ENCODE assay signal across 8 cellular contexts in the genomic region with DNA sequence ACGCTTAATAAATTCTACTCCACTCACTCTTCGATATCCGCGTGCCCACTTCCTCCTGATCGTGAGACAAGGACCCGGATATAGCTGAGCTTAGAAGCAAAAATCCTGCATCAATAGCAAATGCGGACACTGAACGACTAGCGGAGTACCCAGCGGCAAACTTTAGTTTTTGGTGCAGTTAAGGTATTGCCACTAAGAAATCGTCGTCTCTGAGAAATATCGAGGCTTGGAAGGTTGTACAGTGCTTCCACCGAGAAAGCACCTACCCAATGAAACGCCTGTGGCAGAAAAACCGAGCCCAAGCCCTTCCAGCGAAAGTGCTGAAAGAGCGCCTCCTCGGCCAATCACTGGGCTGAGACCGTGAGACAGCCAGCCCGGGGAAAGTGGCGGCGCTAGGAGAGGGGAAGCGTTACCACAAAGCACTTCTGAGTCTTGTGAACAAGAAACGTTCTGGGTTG. TPM values are rescaled to one million over a fixed set of nuclear protein-coding genes. Genes with fewer than 3 reads are reported as not detected.
A peak's percentile ranks its signal among the peaks of the same experiment; 100 is the strongest.
DNase-seq lines count a peak whose midpoint lies in the region; ATAC-seq, FAIRE-seq and TF ChIP-seq lines count a peak whose summit lies in the region.

No MANE protein-coding gene starts in this region.

- no peaks in the 10 kb centered on the region for H3K79me2 ChIP-seq in astrocyte (ENCODE audit: insufficient read depth, low read length)

- H3K4me1 ChIP-seq in astrocyte (ENCODE audit: insufficient read depth, low read length): peaks cover 26% of the 10 kb centered on the region
- no peaks in the 10 kb centered on the region for H3K4me1 ChIP-seq in iPS-20b (ENCODE audit: insufficient read depth, low read length)

- H3K36me3 ChIP-seq in astrocyte (ENCODE audit: insufficient read depth, low read length) (no peaks in the 10 kb centered on the region), iPS-20b (ENCODE audit: insufficient read depth, low read depth, low read length) (no peaks in the 10 kb centered on the region)

- ATAC-seq in GM18517 (IDR thresholded peaks at IDR 0.05; ENCODE audit: unreplicated experiment) (peak; percentile 41), HG02943 (IDR thresholded peaks at IDR 0.05; ENCODE audit: low read depth, unreplicated experiment) (peak; percentile 51)

- H3K27me3 ChIP-seq in astrocyte (ENCODE audit: insufficient read depth, low read length): no peaks in the 10 kb centered on the region
- peaks cover 37% of the 10 kb centered on the region for H3K27me3 ChIP-seq in iPS-20b (ENCODE audit: insufficient read depth, low read length)

- FAIRE-seq in astrocyte (lab: Jason Lieb, UNC): no peak

- H3K4me1 Mint-ChIP-seq in astrocyte (ENCODE audit: low read depth, unreplicated experiment): no peaks in the 10 kb centered on the region

- peak overlapping the region; percentile 86 for H3K9ac ChIP-seq in astrocyte (ENCODE audit: low read length)
- no peak overlapping the region; the same call in 1 of the 2 replicates for H3K9ac ChIP-seq in iPS-20b (ENCODE audit: low read depth, low read length)

- H3K27ac ChIP-seq in astrocyte (ENCODE audit: low read depth, low read length) (peak overlapping the region; percentile 83), iPS-20b (ENCODE audit: low read length) (no peak overlapping the region)

- peaks cover 4% of the 10 kb centered on the region for H3K36me3 Mint-ChIP-seq in astrocyte (ENCODE audit: low read depth, unreplicated experiment)

- H3K27ac Mint-ChIP-seq in astrocyte (ENCODE audit: unreplicated experiment): peak overlapping the region; percentile 87

- peak overlapping the region; percentile 89 for H3K4me2 ChIP-seq in astrocyte (ENCODE audit: low read length)

- peaks cover 2% of the 10 kb centered on the region for H3K9me3 Mint-ChIP-seq in astrocyte (ENCODE audit: unreplicated experiment)

- H3K9me3 ChIP-seq in astrocyte (ENCODE audit: insufficient read depth, low read depth, low read length) (no peaks in the 10 kb centered on the region), iPS-20b (ENCODE audit: insufficient read depth, low read depth, low read length) (no peaks in the 10 kb centered on the region)

- H2AFZ ChIP-seq in astrocyte (ENCODE audit: low read depth, low read length): peak overlapping the region; percentile 80

- TF ChIP-seq CTCF in astrocyte (IDR thresholded peaks at IDR 0.05; ENCODE audit: insufficient read depth, low read depth, low read length): no peak

- H4K20me1 ChIP-seq in astrocyte (ENCODE audit: insufficient read depth, low read length): no peaks in the 10 kb centered on the region

- peak overlapping the region; percentile 67 for H3K4me3 ChIP-seq in astrocyte (ENCODE audit: insufficient read depth, low read depth, low read length)
- H3K4me3 ChIP-seq in iPS-20b (ENCODE audit: low read length): peak overlapping the region; percentile 4; the same call in 1 of the 2 replicates

- H3K27me3 Mint-ChIP-seq in astrocyte (ENCODE audit: low read depth, unreplicated experiment): peaks cover 53% of the 10 kb centered on the region

- DNase-seq in NCI-H2029 (lab: John Stamatoyannopoulos, UW) (peak; percentile 80), T-helper 2 cell (peak; percentile 60 to 96 (median 81)), astrocyte (ENCODE audit: low read depth) (peak; percentile 79), cerebellar nuclear complex (lab: John Stamatoyannopoulos, UW) (no peak)
- DNase-seq in stimulated activated CD4-positive, alpha-beta T cell treated with anti-CD3 and anti-CD28 coated beads, Interleukin-12 subunit alpha, Interleukin-12 subunit beta, amount 100 ng/mL, for 24 hours (ENCODE audit: low read depth in 2 of 2): peak; percentile 58 to 76

- H3K4me3 Mint-ChIP-seq in astrocyte (ENCODE audit: unreplicated experiment): peak overlapping the region; percentile 87

RNA-seq across cellular contexts. Expression of a gene that starts 32.2 kb away (rescaled TPM):
- 0.50 and 0.77 TPM in 2 replicates for total RNA-seq in astrocyte

Comparison
In these comparisons a context has a peak if more than half of its experiments do, and no peak if none do; other contexts are left out.
1. DNase-seq: peak in NCI-H2029 (single experiment), T-helper 2 cell (5 of 5), astrocyte (single experiment) and stimulated activated CD4-positive, alpha-beta T cell treated with anti-CD3 and anti-CD28 coated beads, Interleukin-12 subunit alpha, Interleukin-12 subunit beta, amount 100 ng/mL, for 24 hours (2 of 2); none in cerebellar nuclear complex (0 of 2).